In the genomic region with DNA sequence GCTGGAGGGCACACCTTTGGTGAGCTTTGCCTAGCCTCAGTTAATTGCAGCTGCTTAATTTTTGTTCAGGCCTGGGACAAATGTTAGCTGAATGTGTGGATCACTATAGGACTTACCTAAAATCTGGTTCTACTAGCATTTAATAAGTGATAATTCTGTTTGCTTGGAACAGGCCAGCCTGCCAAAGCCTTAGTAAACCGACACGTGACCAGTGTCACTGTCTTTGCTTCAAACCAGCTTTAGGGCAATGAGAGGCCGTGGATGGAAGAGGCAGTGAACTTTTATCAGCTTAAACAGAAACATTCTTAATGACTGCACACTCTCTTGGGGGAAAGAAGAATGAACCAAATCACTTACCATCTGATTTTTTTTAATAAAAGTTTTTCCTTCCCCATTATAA, we compare ENCODE assay signal across 21 cellular contexts. TPM values are rescaled to one million over a fixed set of nuclear protein-coding genes. Genes with fewer than 3 reads are reported as not detected.
DNase-seq lines count a peak whose midpoint lies in the region; ATAC-seq and TF ChIP-seq lines count a peak whose summit lies in the region.
"Had no signal": no experiment of that assay in that cellular context is flagged by ENCODE, and none has a peak within 500 bp of the region (broad histone marks: within the 10 kb centered on the region; RNA-seq: fewer than 3 reads in every experiment).

No MANE protein-coding gene starts in this region.

- no peak overlapping the region for H3K56ac ChIP-seq in IMR-90 (ENCODE audit: extremely low read depth, insufficient read depth, low read length)

- peaks cover 52% of the 10 kb centered on the region for H3K9me1 ChIP-seq in IMR-90 (ENCODE audit: insufficient read depth, low read length)

- no peak overlapping the region for H2BK5ac ChIP-seq in IMR-90 (ENCODE audit: low read depth, low read length, poor library complexity, severe bottlenecking)

- 0 out of 2 replicates have a peak overlapping the region, but pooled peaks have one; percentile 11 for H4K91ac ChIP-seq in IMR-90 (ENCODE audit: insufficient read depth, low read depth, low read length)

- H2AK9ac ChIP-seq in IMR-90 (replicated peaks; ENCODE audit: low read depth, low read length, poor library complexity): no peak overlapping the region

- H3K23ac ChIP-seq in IMR-90 (ENCODE audit: low read depth, low read length): 0 out of 2 replicates have a peak overlapping the region, but pooled peaks have one; percentile 52

- H2BK120ac ChIP-seq in IMR-90 (ENCODE audit: low read depth, low read length): no peak overlapping the region

- no peak overlapping the region for H2BK15ac ChIP-seq in IMR-90 (ENCODE audit: low read depth, low read length)

- BruUV-seq in IMR-90 (replicated peaks; lab: Mats Ljungman, UMichigan): no TSS peak

- no peak for TF ChIP-seq POLR2A in IMR-90 (IDR thresholded peaks at IDR 0.05; ENCODE audit: low read depth, low read length)
- TF ChIP-seq POLR2A in testis (IDR thresholded peaks at IDR 0.05): no peak

- H4K5ac ChIP-seq in IMR-90 (ENCODE audit: low read depth, low read length): no peak overlapping the region; the same call in 1 of the 2 replicates

- H3K9ac ChIP-seq in IMR-90 (ENCODE audit: low read depth, low read length): no peak overlapping the region

- H3K27me3 ChIP-seq in IMR-90 (ENCODE audit: control insufficient read depth, insufficient read depth, low read length): no peaks in the 10 kb centered on the region
- H3K27me3 ChIP-seq in muscle layer of duodenum (ENCODE audit: low read depth, low read length): no peaks in the 10 kb centered on the region
- H3K27me3 ChIP-seq in testis: no peaks in the 10 kb centered on the region

- POLR2A ChIA-PET in IMR-90 (lab: Charles Lee; ENCODE audit: unreplicated experiment): interaction anchor here (0.9 kb wide), 1 partner anchor 11 kb away, joined by 3 read pairs; no protein-coding TSS in a partner anchor

- WGBS in IMR-90 (ENCODE audit: extremely low coverage in 2 of 2, insufficient read length in 1 of 2), 2 experiments: 70% methylated on average over 2 of the region's 3 CpGs; no CpG with 5 or more reads in 1 of the 2 experiments
- 31 to 43% methylated on average over 3 of the region's 3 CpGs for WGBS in testis, 2 donors

- H2AK5ac ChIP-seq in IMR-90 (ENCODE audit: low read depth, low read length): no peak overlapping the region

- DNase-seq in IMR-90 (no peak), foreskin melanocyte (peak; percentile 20), testis (peak; percentile 57), GDM1 (lab: John Stamatoyannopoulos, UW) (no peak), iPS-NIHi7 (ENCODE audit: extremely low spot score) (no peak)
- DNase-seq in stimulated activated naive CD8-positive, alpha-beta T cell treated with anti-CD3 and anti-CD28 coated beads, Interleukin-15, Interleukin-2, amounts not matched to agents 100 U/mL and 50 U/mL, for 24 hours: no peak
- DNase-seq: activated CD4-positive, alpha-beta T cell treated with anti-CD3 and anti-CD28 coated beads, Interleukin-2, amount 10 ng/mL, durations not matched to agents 7 days and 5 days; activated gamma-delta T cell treated with Interleukin-2 at 50 U/mL for 16 hours; effector CD8-positive, alpha-beta T cell; GOT3; hippocampal formation; Karpas-422; kidney; NCI-H1092 treated with DMSO at 0.1 percent for 48 hours; NCI-H2107; NCI-H510A treated with DMSO at 0.1 percent for 48 hours; nephron progenitor cell; psoas muscle had no signal

- H3K4ac ChIP-seq in IMR-90 (ENCODE audit: low read depth, low read length): 0 out of 2 replicates have a peak overlapping the region, but pooled peaks have one; percentile 27

- intact Hi-C loops in IMR-90 (cut with micrococcal nuclease) (no loop called here), testis (cut with DNase I; ENCODE audit: low total_unique reads) (no loop called here)

- no peak overlapping the region for H2BK20ac ChIP-seq in IMR-90 (ENCODE audit: low read depth, low read length)

- 0 out of 4 replicates have a peak overlapping the region, but pooled peaks of 1 of the 2 experiments have one; percentile 35 for H4K8ac ChIP-seq in IMR-90 (ENCODE audit: low read depth in 2 of 2, low read length in 2 of 2)

- in situ Hi-C loops in IMR-90 (cut with MboI; ENCODE audit: low sequenced_read_pairs): no loop called here

- no peak for TF ChIP-seq RAD21 in IMR-90 (IDR thresholded peaks at IDR 0.05; ENCODE audit: low read length)

- H3K4me2 ChIP-seq in IMR-90 (ENCODE audit: low read depth, low read length): no peak overlapping the region

- peaks cover 38% of the 10 kb centered on the region for H3K4me1 ChIP-seq in IMR-90 (ENCODE audit: control insufficient read depth, insufficient read depth, low read length)
- peaks cover 11 to 41% of the 10 kb centered on the region in 2 donors for H3K4me1 ChIP-seq in muscle layer of duodenum (ENCODE audit: control insufficient read depth in 1 of 2, insufficient read depth in 2 of 2, low read length in 2 of 2)
- H3K4me1 ChIP-seq in testis: peaks cover 9% of the 10 kb centered on the region
- H3K4me1 ChIP-seq: psoas muscle had no signal

- no peak for ATAC-seq in IMR-90 (ENCODE audit: low read depth)
- no peak for ATAC-seq in stimulated activated naive CD8-positive, alpha-beta T cell treated with anti-CD3 and anti-CD28 coated beads, Interleukin-15, Interleukin-2, amounts not matched to agents 100 U/mL and 50 U/mL, for 24 hours
- no peak for ATAC-seq in HG02852 (IDR thresholded peaks at IDR 0.05; ENCODE audit: unreplicated experiment)
- ATAC-seq: psoas muscle had no signal

- H3K14ac ChIP-seq in IMR-90 (replicated peaks; ENCODE audit: low read depth, low read length): peak overlapping the region; percentile 61; the same call in 1 of the 2 replicates

- CTCF ChIA-PET in IMR-90 (lab: Yijun Ruan, JAX): no interaction called here

- peaks cover 30 to 90% of the 10 kb centered on the region in 2 experiments for H3K79me1 ChIP-seq in IMR-90 (ENCODE audit: low read depth in 1 of 2, low read length in 2 of 2)

- H3K36me3 ChIP-seq in IMR-90 (ENCODE audit: control insufficient read depth, insufficient read depth, low read length): peaks cover 7% of the 10 kb centered on the region; the same call in 1 of the 2 replicates
- no peaks in the 10 kb centered on the region for H3K36me3 ChIP-seq in muscle layer of duodenum (ENCODE audit: control insufficient read depth in 1 of 2, insufficient read depth in 2 of 2, low read length in 2 of 2)
- H3K36me3 ChIP-seq in testis (ENCODE audit: low read depth, missing control alignments): no peaks in the 10 kb centered on the region

- TF ChIP-seq CTCF in IMR-90 (conservative IDR thresholded peaks at IDR 0.05; ENCODE audit: low read depth, low read length) (no peak), testis (IDR thresholded peaks at IDR 0.05) (no peak)

- dilution Hi-C loops in IMR-90 (cut with HindIII; ENCODE audit: low sequenced_read_pairs, unreplicated experiment): no loop called here

- no peak overlapping the region for H2AFZ ChIP-seq in IMR-90 (replicated peaks; ENCODE audit: low read length, poor library complexity)

- H3K27ac ChIP-seq in IMR-90 (ENCODE audit: insufficient read depth, low read length) (no peak overlapping the region; the same call in 1 of the 2 replicates), muscle layer of duodenum (ENCODE audit: low read length) (peak overlapping the region; percentile 74), testis (peak overlapping the region in 1 of 2 donors; percentile 31)
- H3K27ac ChIP-seq: psoas muscle had no signal

- H3K4me3 ChIP-seq in IMR-90 (ENCODE audit: insufficient read depth, low read depth, low read length): no peak overlapping the region
- no peak overlapping the region for H3K4me3 ChIP-seq in muscle layer of duodenum (ENCODE audit: low read depth in 1 of 2, low read length in 2 of 2)
- no peak overlapping the region for H3K4me3 ChIP-seq in testis
- H3K4me3 ChIP-seq: psoas muscle had no signal

- H4K20me1 ChIP-seq in IMR-90 (ENCODE audit: insufficient read depth, low read length): peaks cover 86% of the 10 kb centered on the region

- H3K18ac ChIP-seq in IMR-90 (ENCODE audit: low read depth, low read length): no peak overlapping the region

- H3K9me3 ChIP-seq in IMR-90 (ENCODE audit: control insufficient read depth, insufficient read depth, low read length) (no peaks in the 10 kb centered on the region; the same call in 1 of the 2 replicates), muscle layer of duodenum (ENCODE audit: control insufficient read depth in 1 of 2, low read length in 2 of 2) (no peaks in the 10 kb centered on the region), testis (no peaks in the 10 kb centered on the region)
- H3K9me3 ChIP-seq: psoas muscle had no signal

TF ChIP-seq in IMR-90, 13 proteins besides CTCF, POLR2A, EP300 and RAD21:
- TF ChIP-seq, protein P1, sequence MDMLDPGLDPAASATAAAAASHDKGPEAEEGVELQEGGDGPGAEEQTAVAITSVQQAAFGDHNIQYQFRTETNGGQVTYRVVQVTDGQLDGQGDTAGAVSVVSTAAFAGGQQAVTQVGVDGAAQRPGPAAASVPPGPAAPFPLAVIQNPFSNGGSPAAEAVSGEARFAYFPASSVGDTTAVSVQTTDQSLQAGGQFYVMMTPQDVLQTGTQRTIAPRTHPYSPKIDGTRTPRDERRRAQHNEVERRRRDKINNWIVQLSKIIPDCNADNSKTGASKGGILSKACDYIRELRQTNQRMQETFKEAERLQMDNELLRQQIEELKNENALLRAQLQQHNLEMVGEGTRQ (IDR thresholded peaks at IDR 0.05; ENCODE audit: low read depth, low read length): peak; percentile 14; the same call in 1 of the 2 replicates
- no peak for TF ChIP-seq CEBPB (IDR thresholded peaks at IDR 0.05; ENCODE audit: low read depth, low read length)

RNA-seq across cellular contexts. Expression of a gene that starts 10.8 kb away (rescaled TPM):
- total RNA-seq in IMR-90 (2012; rRNA removed) (65.2 and 65.8 TPM in 2 replicates), testis (10 to 100 TPM; 18.7 to 23.7 TPM)
- polyA plus RNA-seq in IMR-90 (2012; rRNA removed) (68.9 and 80.2 TPM in 2 replicates), testis (ENCODE audit: insufficient read depth, low read depth, low replicate concordance) (23.6 TPM)
- polyA plus RNA-seq in IMR-90 (2012; cell fraction: cytosol; rRNA removed): 30.2 and 37.0 TPM in 2 replicates
- polyA plus RNA-seq in IMR-90 (2012; cell fraction: nucleus; rRNA removed; ENCODE audit: low replicate concordance): 13.5 and 44.5 TPM in 2 replicates
- polyA plus RNA-seq: CD14-positive monocyte had no signal

Comparison
In these comparisons a context has a peak if more than half of its experiments do, and no peak if none do; other contexts are left out.
1. DNase-seq: peak in foreskin melanocyte (single experiment) and testis (single experiment); none in IMR-90 (single experiment), GDM1 (single experiment), stimulated activated naive CD8-positive, alpha-beta T cell treated with anti-CD3 and anti-CD28 coated beads, Interleukin-15, Interleukin-2, amounts not matched to agents 100 U/mL and 50 U/mL, for 24 hours (single experiment) and iPS-NIHi7 (single experiment).